Comparison of ENCODE assay signal across 8 cellular contexts in genomic region chr2:148644885-148645134, GRCh38. TPM values are rescaled to one million over a fixed set of nuclear protein-coding genes. Genes with fewer than 3 reads are reported as not detected.
A peak's percentile ranks its signal among the peaks of the same experiment; 100 is the strongest.
DNase-seq lines count a peak whose midpoint lies in the region; ATAC-seq, FAIRE-seq and TF ChIP-seq lines count a peak whose summit lies in the region.

No MANE protein-coding gene starts in this region.

- BruUV-seq in endothelial cell of umbilical vein (replicated peaks; lab: Mats Ljungman, UMichigan), result no TSS peak

- H2AFZ ChIP-seq in endothelial cell of umbilical vein (ENCODE audit: low read depth, low read length) (peak overlapping the region; percentile 69), neural progenitor cell (replicated peaks) (peak overlapping the region; percentile 93)

- H3K4me1 Mint-ChIP-seq in neural progenitor cell, result peaks cover 14% of the 10 kb centered on the region

- peak overlapping the region; percentile 98 for H3K9ac ChIP-seq in NT2/D1 (ENCODE audit: insufficient read length, low read depth)
- H3K9ac ChIP-seq in endothelial cell of umbilical vein (replicated peaks; ENCODE audit: extremely low read depth, insufficient read depth, low read length), result peak overlapping the region; percentile 90
- peak overlapping the region; percentile 99 for H3K9ac ChIP-seq in neural progenitor cell

- TF ChIP-seq CTCF in endothelial cell of umbilical vein (IDR thresholded peaks at IDR 0.05; ENCODE audit: extremely low read depth in 1 of 2, insufficient read depth in 1 of 2, low read depth in 1 of 2, low read length in 2 of 2) (no peak), neural progenitor cell (IDR thresholded peaks at IDR 0.05) (no peak)

- H3K27ac ChIP-seq in endothelial cell of umbilical vein (ENCODE audit: insufficient read depth, low read depth, low read length) (peak overlapping the region; percentile 84), neural progenitor cell (peak overlapping the region; percentile 99)

- no peaks in the 10 kb centered on the region for H3K36me3 ChIP-seq in HAP-1 (replicated peaks)
- peaks cover 3% of the 10 kb centered on the region for H3K36me3 ChIP-seq in NT2/D1 (ENCODE audit: insufficient read depth, insufficient read length, low read length)
- H3K36me3 ChIP-seq in endothelial cell of umbilical vein (ENCODE audit: control insufficient read depth in 2 of 2, extremely low read depth in 1 of 2, insufficient read depth in 2 of 2, low read length in 2 of 2), result no peaks in the 10 kb centered on the region
- no peaks in the 10 kb centered on the region for H3K36me3 ChIP-seq in neural progenitor cell

- H4K20me1 ChIP-seq in endothelial cell of umbilical vein (replicated peaks; ENCODE audit: control insufficient read depth, extremely low read depth, insufficient read depth, low read length), result peaks cover 18% of the 10 kb centered on the region
- H4K20me1 ChIP-seq in neural progenitor cell (ENCODE audit: low read depth), result peaks cover 43% of the 10 kb centered on the region

- intact Hi-C loops in endothelial cell of umbilical vein (cut with micrococcal nuclease), result loop anchor here (1.0 to 10.0 kb wide), 8 partner anchors 29 to 920 kb away; partner anchors contain the start of genes ACVR2A, KIF5C, MBD5 and ORC4

- peaks cover 2% of the 10 kb centered on the region for H3K9me3 Mint-ChIP-seq in neural progenitor cell

- in situ Hi-C loops in HAP-1 (cut with MboI; ENCODE audit: low sequenced_read_pairs), result no loop called here

- H3K79me2 ChIP-seq in endothelial cell of umbilical vein (ENCODE audit: control insufficient read depth, insufficient read depth, low read length) (peaks cover 44% of the 10 kb centered on the region), neural progenitor cell (ENCODE audit: low read depth) (peaks cover 45% of the 10 kb centered on the region)

- peaks cover 15% of the 10 kb centered on the region for H3F3A ChIP-seq in neural progenitor cell (ENCODE audit: low read depth)

- H3K36me3 Mint-ChIP-seq in neural progenitor cell, result peaks cover 11% of the 10 kb centered on the region

- H3K4me3 Mint-ChIP-seq in neural progenitor cell, result peak overlapping the region; percentile 94

- TF ChIP-seq POLR2A in endothelial cell of umbilical vein (IDR thresholded peaks at IDR 0.05; ENCODE audit: low read depth, low read length), result peak; percentile 87

- H3K4me2 ChIP-seq in endothelial cell of umbilical vein (ENCODE audit: insufficient read depth, low read length) (no peak overlapping the region), neural progenitor cell (peak overlapping the region; percentile 87)

- peak overlapping the region; percentile 70 for H3K4me3 ChIP-seq in HAP-1
- H3K4me3 ChIP-seq in NT2/D1 (ENCODE audit: insufficient read length, low read depth), result peak overlapping the region; percentile 84
- H3K4me3 ChIP-seq in endothelial cell of umbilical vein (replicated peaks in 1 of 3; ENCODE audit: insufficient read depth in 1 of 3, low read depth in 1 of 3, low read length in 3 of 3), result peak overlapping the region; percentile 49 to 83 (median 59)
- H3K4me3 ChIP-seq in neural progenitor cell, result peak overlapping the region; percentile 74

- POLR2A ChIA-PET in endothelial cell of umbilical vein (lab: Charles Lee), result interaction anchor here (0.7 kb wide), 1 partner anchor 25 kb away, joined by 5 read pairs; no protein-coding TSS in a partner anchor

- dilution Hi-C loops in endothelial cell of umbilical vein (cut with MboI; ENCODE audit: extremely low pct_ligation_motif_present, low sequenced_read_pairs), result no loop called here

- ATAC-seq in GM18499 (IDR thresholded peaks at IDR 0.05; ENCODE audit: insufficient read depth, unreplicated experiment), result peak; percentile 7

- H3K4me1 ChIP-seq in HAP-1, result peaks cover 6% of the 10 kb centered on the region
- H3K4me1 ChIP-seq in NT2/D1 (ENCODE audit: insufficient read depth, insufficient read length), result no peaks in the 10 kb centered on the region
- peaks cover 25% of the 10 kb centered on the region for H3K4me1 ChIP-seq in endothelial cell of umbilical vein (ENCODE audit: control insufficient read depth, extremely low read depth, insufficient read depth, low read length)
- peaks cover 13% of the 10 kb centered on the region for H3K4me1 ChIP-seq in neural progenitor cell

- H3K9me3 ChIP-seq in HAP-1, result no peaks in the 10 kb centered on the region
- H3K9me3 ChIP-seq in NT2/D1 (ENCODE audit: insufficient read depth, low read length), result no peaks in the 10 kb centered on the region
- no peaks in the 10 kb centered on the region for H3K9me3 ChIP-seq in endothelial cell of umbilical vein (replicated peaks; ENCODE audit: control insufficient read depth, insufficient read depth, low read length)
- no peaks in the 10 kb centered on the region for H3K9me3 ChIP-seq in neural progenitor cell (ENCODE audit: low read depth)

- FAIRE-seq in endothelial cell of umbilical vein (lab: Jason Lieb, UNC), result no peak

- CTCF ChIA-PET in endothelial cell of umbilical vein (lab: Charles Lee), result interaction anchor here (0.6 to 1.7 kb wide), 3 partner anchors 16 to 624 kb away, joined by 3 to 7 read pairs (median 3); partner anchors contain the start of genes MBD5 and ORC4

- peaks cover 10% of the 10 kb centered on the region for H3K27me3 Mint-ChIP-seq in neural progenitor cell (ENCODE audit: insufficient read depth, low read depth)

- DNase-seq in HAP-1 (ENCODE audit: low spot score in 2 of 2), result no peak
- no peak for DNase-seq in NT2/D1 (ENCODE audit: low read depth, low spot score)
- DNase-seq in endothelial cell of umbilical vein (ENCODE audit: low read depth, low spot score), result no peak
- no peak for DNase-seq in neural progenitor cell (ENCODE audit: low spot score)
- DNase-seq in NAMALWA (ENCODE audit: low spot score), result no peak
- no peak for DNase-seq in stimulated activated CD4-positive, alpha-beta T cell treated with anti-CD3 and anti-CD28 coated beads, Interleukin-4, amount 100 ng/mL, for 1 hour
- no peak for DNase-seq in COLO829 (ENCODE audit: low spot score)

- H3K27me3 ChIP-seq in HAP-1 (ENCODE audit: low read depth) (peaks cover 4% of the 10 kb centered on the region), NT2/D1 (ENCODE audit: insufficient read depth, insufficient read length) (peaks cover 10% of the 10 kb centered on the region), endothelial cell of umbilical vein (ENCODE audit: control insufficient read depth in 2 of 2, insufficient read depth in 2 of 2, low read length in 2 of 2) (no peaks in the 10 kb centered on the region), neural progenitor cell (peaks cover 29% of the 10 kb centered on the region)

- H3K27ac Mint-ChIP-seq in neural progenitor cell, result peak overlapping the region; percentile 98

- H3K9me1 ChIP-seq in endothelial cell of umbilical vein (replicated peaks; ENCODE audit: control insufficient read depth, extremely low read depth, insufficient read depth, low read length), result no peaks in the 10 kb centered on the region

TF ChIP-seq in endothelial cell of umbilical vein, 7 proteins besides CTCF, POLR2A, EP300 and RAD21:
- no peak for TF ChIP-seq MAX (IDR thresholded peaks at IDR 0.05; ENCODE audit: insufficient read depth, insufficient read length)
- no peak for TF ChIP-seq GATA2 (IDR thresholded peaks at IDR 0.05; ENCODE audit: insufficient read depth, insufficient read length, low read depth, low read length)
- TF ChIP-seq MYC (IDR thresholded peaks at IDR 0.05; ENCODE audit: low read depth, low read length), result no peak
- TF ChIP-seq JUN (IDR thresholded peaks at IDR 0.05; ENCODE audit: borderline replicate concordance, insufficient read depth, insufficient read length, low read depth), result no peak
- no peak for TF ChIP-seq FOS (IDR thresholded peaks at IDR 0.05; ENCODE audit: borderline replicate concordance, insufficient read depth, low read length)
- no peak for TF ChIP-seq EZH2 (IDR thresholded peaks at IDR 0.05; ENCODE audit: borderline replicate concordance, low read depth, low read length, severe bottlenecking)
- no peak for TF ChIP-seq POLR2AphosphoS5 (IDR thresholded peaks at IDR 0.05; ENCODE audit: insufficient read depth, low read depth, low read length)

RNA-seq across cellular contexts. Expression of gene EPC2, which starts 0.3 kb away (rescaled TPM):
- total RNA-seq in endothelial cell of umbilical vein, result 24.3 and 25.2 TPM in 2 replicates
- 14.6 and 15.1 TPM in 2 replicates for polyA plus RNA-seq in endothelial cell of umbilical vein
- polyA plus RNA-seq in endothelial cell of umbilical vein (2011; cell fraction: cytosol; rRNA removed), result 13.9 and 14.7 TPM in 2 replicates
- polyA plus RNA-seq in endothelial cell of umbilical vein (2011; cell fraction: nucleus; rRNA removed), result 21.4 and 26.4 TPM in 2 replicates
- 14.7 and 16.5 TPM in 2 replicates for polyA plus RNA-seq in endothelial cell of umbilical vein (2012)
- polyA minus RNA-seq in endothelial cell of umbilical vein, result 29.2 and 32.3 TPM in 2 replicates
- polyA minus RNA-seq in endothelial cell of umbilical vein (2011; cell fraction: cytosol; rRNA and poly(A)+ RNA removed), result 12.4 TPM
- 91.9 and 129 TPM in 2 replicates for polyA minus RNA-seq in endothelial cell of umbilical vein (2011; cell fraction: nucleus; rRNA and poly(A)+ RNA removed)
- total RNA-seq in neural progenitor cell (ENCODE audit: low replicate concordance), result 28.0 and 39.3 TPM in 2 replicates
